Comparison of ENCODE assay signal across 11 cellular contexts in genomic region chr5:16937023-16937379, GRCh38. TPM values are rescaled to one million over a fixed set of nuclear protein-coding genes. Genes with fewer than 3 reads are reported as not detected.
A peak's percentile ranks its signal among the peaks of the same experiment; 100 is the strongest.
DNase-seq lines count a peak whose midpoint lies in the region; ATAC-seq, FAIRE-seq and TF ChIP-seq lines count a peak whose summit lies in the region.
"Had no signal": no experiment of that assay in that cellular context is flagged by ENCODE, and none has a peak within 500 bp of the region (broad histone marks: within the 10 kb centered on the region; RNA-seq: fewer than 3 reads in every experiment).

No MANE protein-coding gene starts in this region.

- H3K36me3 ChIP-seq in BJ (ENCODE audit: control insufficient read depth, insufficient read depth, low read length) (no peaks in the 10 kb centered on the region), HUES64 (ENCODE audit: insufficient read depth, low read length) (no peaks in the 10 kb centered on the region), colonic mucosa (no peaks in the 10 kb centered on the region)

- ATAC-seq in naive thymus-derived CD8-positive, alpha-beta T cell, result no peak

- peak overlapping the region; percentile 40 to 77 (median 71) for H3K4me3 Mint-ChIP-seq in naive thymus-derived CD8-positive, alpha-beta T cell

- H3K9ac ChIP-seq in HUES64 (ENCODE audit: low read depth, low read length) (no peak overlapping the region), colonic mucosa (ENCODE audit: low read depth in 2 of 2, low read length in 2 of 2) (peak overlapping the region in 1 of 2 donors; percentile 89)

- no peak for FAIRE-seq in urothelium cell line (lab: Jason Lieb, UNC)
- FAIRE-seq: GM12878, K562 had no signal

- H3K9me3 Mint-ChIP-seq in naive thymus-derived CD8-positive, alpha-beta T cell, result peaks cover 0 to 12% (median 2%) of the 10 kb centered on the region in 9 donors
- H3K9me3 Mint-ChIP-seq: activated naive CD4-positive, alpha-beta T cell treated with anti-CD3 and anti-CD28 coated beads, Interleukin-2, amount 50 U/mL, for 24 hours had no signal

- intact Hi-C loops in colonic mucosa (cut with DNase I), result loop anchor here (5.0 to 10.0 kb wide), 4 partner anchors 92 to 250 kb away; no protein-coding TSS in a partner anchor

- peaks cover 44 to 79% (median 56%) of the 10 kb centered on the region in 5 donors for H3K27me3 Mint-ChIP-seq in naive thymus-derived CD8-positive, alpha-beta T cell

- H3K4me1 Mint-ChIP-seq in naive thymus-derived CD8-positive, alpha-beta T cell, result peaks cover 6 to 27% (median 18%) of the 10 kb centered on the region in 4 donors

- H3K9me3 ChIP-seq in HUES64 (ENCODE audit: insufficient read depth, low read depth, low read length) (no peaks in the 10 kb centered on the region), colonic mucosa (no peaks in the 10 kb centered on the region)

- TF ChIP-seq CTCF in BJ (IDR thresholded peaks at IDR 0.05; ENCODE audit: insufficient read depth, low read depth, low read length) (no peak), colonic mucosa (IDR thresholded peaks at IDR 0.05) (no peak)

- H3K27ac ChIP-seq in HUES64 (ENCODE audit: low read depth, low read length) (no peak overlapping the region), colonic mucosa (peak overlapping the region; percentile 71)

- H3K27me3 ChIP-seq in BJ (ENCODE audit: control insufficient read depth, insufficient read depth, low read length) (no peaks in the 10 kb centered on the region), HUES64 (ENCODE audit: insufficient read depth, low read length) (peaks cover 46% of the 10 kb centered on the region), colonic mucosa (no peaks in the 10 kb centered on the region)

- no peak for DNase-seq in BJ (ENCODE audit: low read depth)
- peak; percentile 82 for DNase-seq in colonic mucosa
- no peak for DNase-seq in naive thymus-derived CD8-positive, alpha-beta T cell
- DNase-seq in activated effector memory CD4-positive, alpha-beta T cell treated with Interleukin-2 at 50 U/mL for 16 hours, result no peak
- DNase-seq in urothelium cell line (ENCODE audit: low spot score), result no peak
- no peak for DNase-seq in NCI-H510A (lab: John Stamatoyannopoulos, UW)
- no peak for DNase-seq in NCI-H446 (lab: John Stamatoyannopoulos, UW)

- H3K4me3 ChIP-seq in BJ (ENCODE audit: low read depth, low read length) (peak overlapping the region; percentile 97), HUES64 (ENCODE audit: low read length) (peak overlapping the region; percentile 96), colonic mucosa (peak overlapping the region; percentile 76)
- H3K4me3 ChIP-seq: GM12878, K562 had no signal

- peaks cover 0 to 14% (median 0%) of the 10 kb centered on the region in 3 donors for H3K36me3 Mint-ChIP-seq in naive thymus-derived CD8-positive, alpha-beta T cell
- H3K36me3 Mint-ChIP-seq: activated naive CD4-positive, alpha-beta T cell treated with anti-CD3 and anti-CD28 coated beads, Interleukin-2, amount 50 U/mL, for 24 hours had no signal

- 40% methylated on average over 10 of the region's 10 CpGs for WGBS in HUES64

- H3K4me1 ChIP-seq in HUES64 (ENCODE audit: insufficient read depth, low read length) (peaks cover 40% of the 10 kb centered on the region), colonic mucosa (no peaks in the 10 kb centered on the region)

- H3K27ac Mint-ChIP-seq in naive thymus-derived CD8-positive, alpha-beta T cell, result no peak overlapping the region
- H3K27ac Mint-ChIP-seq: activated naive CD4-positive, alpha-beta T cell treated with anti-CD3 and anti-CD28 coated beads, Interleukin-2, amount 50 U/mL, for 24 hours had no signal

- CTCF ChIA-PET in BJ (lab: Yijun Ruan, JAX), result interaction anchor here (1.0 to 3.7 kb wide), 5 partner anchors 11 to 253 kb away, joined by 3 to 20 read pairs (median 4); no protein-coding TSS in a partner anchor

- POLR2A ChIA-PET in BJ (lab: Charles Lee), result no interaction called here
- POLR2A ChIA-PET in naive thymus-derived CD8-positive, alpha-beta T cell (lab: Charles Lee), result no interaction called here

RNA-seq across cellular contexts. Expression of gene MYO10, which starts 0.9 kb away (rescaled TPM):
- polyA plus RNA-seq in BJ (2011; rRNA removed), result 17.1 TPM in 2 replicates
- polyA minus RNA-seq in BJ (2011; rRNA and poly(A)+ RNA removed), result 51.7 and 61.1 TPM in 2 replicates
- 53.7 TPM for polyA plus RNA-seq in HUES64 (2013, experiment 1 of 2)
- 53.4 TPM for polyA plus RNA-seq in HUES64 (2013, experiment 2 of 2)
- total RNA-seq in colonic mucosa, result 10 to 100 TPM; 57.9 to 61.9 TPM
- total RNA-seq in naive thymus-derived CD8-positive, alpha-beta T cell, result not detected
- under 1 TPM in 2 of 3 donors, not detected in 1; 0.02 to 0.07 TPM for polyA plus RNA-seq in naive thymus-derived CD8-positive, alpha-beta T cell
- polyA plus RNA-seq: K562 had no signal

Comparison
In these comparisons a context has a peak if more than half of its experiments do, and no peak if none do; other contexts are left out.
1. RNA of gene MYO10, which starts 0.9 kb away (total RNA-seq): 57.9 to 61.9 TPM in colonic mucosa; not detected in naive thymus-derived CD8-positive, alpha-beta T cell; every median in the first group is over 10 times any median in the second.
2. Peak in every context shown above with its lines, with median percentiles within 50 percentile points of each other: H3K4me3 ChIP-seq.